2 cellular contexts compared by ENCODE assay signal in the genomic region with DNA sequence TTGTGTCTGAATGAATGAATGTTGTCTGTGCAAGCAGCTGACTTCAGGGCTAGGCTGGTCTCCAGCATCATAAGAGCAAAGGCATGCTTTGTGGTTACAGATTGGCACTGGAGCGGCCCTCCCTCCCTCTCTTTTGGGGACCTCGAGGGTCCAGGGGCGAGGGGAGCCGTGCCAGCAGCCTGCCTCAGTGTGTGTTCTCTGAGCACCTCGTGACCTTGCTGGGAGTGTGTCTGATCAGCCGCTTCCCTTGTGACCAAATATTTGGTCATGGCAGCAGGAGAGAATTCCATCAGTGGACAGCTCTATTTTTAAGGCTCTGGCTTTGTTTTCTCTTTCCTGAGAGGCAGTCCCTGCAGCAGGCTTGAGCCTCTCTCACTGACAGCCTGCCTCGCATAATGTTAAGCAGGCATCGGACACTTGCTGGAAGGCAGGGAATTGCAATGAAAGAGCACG.
TF ChIP-seq lines count a peak whose summit lies in the region.

No MANE protein-coding gene starts in this region.

TF ChIP-seq in HepG2, 621 proteins besides CTCF, POLR2A, EP300 and RAD21 (continued from another document):
- TF ChIP-seq, protein P1, sequence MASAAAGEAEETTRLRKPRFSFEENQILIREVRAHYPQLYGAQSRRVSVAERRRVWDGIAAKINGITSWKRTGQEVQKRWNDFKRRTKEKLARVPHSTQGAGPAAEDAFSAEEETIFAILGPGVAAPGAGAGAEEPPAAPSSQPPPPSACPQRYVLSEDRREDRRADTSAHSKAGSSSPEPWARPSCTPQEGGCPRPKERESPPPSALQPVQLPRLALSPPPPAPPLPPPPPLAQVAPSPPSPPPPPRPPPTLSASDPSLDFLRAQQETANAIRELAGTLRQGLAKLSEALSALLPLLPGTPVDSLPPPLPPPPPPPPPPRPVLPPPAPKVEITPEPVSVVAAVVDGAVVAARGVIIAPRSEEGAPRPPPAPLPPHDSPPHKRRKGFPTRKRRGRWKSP (CRISPR knock-in tag; IDR thresholded peaks at IDR 0.05): no peak
- TF ChIP-seq HOXA3 (CRISPR knock-in tag; IDR thresholded peaks at IDR 0.05): no peak
- no peak for TF ChIP-seq ZNF570 (CRISPR knock-in tag; IDR thresholded peaks at IDR 0.05; ENCODE audit: borderline replicate concordance)
- TF ChIP-seq RORA (CRISPR knock-in tag; IDR thresholded peaks at IDR 0.05): no peak
- no peak for TF ChIP-seq PAX8 (CRISPR knock-in tag; IDR thresholded peaks at IDR 0.05; ENCODE audit: borderline replicate concordance)
- no peak for TF ChIP-seq ZNF878 (CRISPR knock-in tag; IDR thresholded peaks at IDR 0.05)
- TF ChIP-seq, protein P2, sequence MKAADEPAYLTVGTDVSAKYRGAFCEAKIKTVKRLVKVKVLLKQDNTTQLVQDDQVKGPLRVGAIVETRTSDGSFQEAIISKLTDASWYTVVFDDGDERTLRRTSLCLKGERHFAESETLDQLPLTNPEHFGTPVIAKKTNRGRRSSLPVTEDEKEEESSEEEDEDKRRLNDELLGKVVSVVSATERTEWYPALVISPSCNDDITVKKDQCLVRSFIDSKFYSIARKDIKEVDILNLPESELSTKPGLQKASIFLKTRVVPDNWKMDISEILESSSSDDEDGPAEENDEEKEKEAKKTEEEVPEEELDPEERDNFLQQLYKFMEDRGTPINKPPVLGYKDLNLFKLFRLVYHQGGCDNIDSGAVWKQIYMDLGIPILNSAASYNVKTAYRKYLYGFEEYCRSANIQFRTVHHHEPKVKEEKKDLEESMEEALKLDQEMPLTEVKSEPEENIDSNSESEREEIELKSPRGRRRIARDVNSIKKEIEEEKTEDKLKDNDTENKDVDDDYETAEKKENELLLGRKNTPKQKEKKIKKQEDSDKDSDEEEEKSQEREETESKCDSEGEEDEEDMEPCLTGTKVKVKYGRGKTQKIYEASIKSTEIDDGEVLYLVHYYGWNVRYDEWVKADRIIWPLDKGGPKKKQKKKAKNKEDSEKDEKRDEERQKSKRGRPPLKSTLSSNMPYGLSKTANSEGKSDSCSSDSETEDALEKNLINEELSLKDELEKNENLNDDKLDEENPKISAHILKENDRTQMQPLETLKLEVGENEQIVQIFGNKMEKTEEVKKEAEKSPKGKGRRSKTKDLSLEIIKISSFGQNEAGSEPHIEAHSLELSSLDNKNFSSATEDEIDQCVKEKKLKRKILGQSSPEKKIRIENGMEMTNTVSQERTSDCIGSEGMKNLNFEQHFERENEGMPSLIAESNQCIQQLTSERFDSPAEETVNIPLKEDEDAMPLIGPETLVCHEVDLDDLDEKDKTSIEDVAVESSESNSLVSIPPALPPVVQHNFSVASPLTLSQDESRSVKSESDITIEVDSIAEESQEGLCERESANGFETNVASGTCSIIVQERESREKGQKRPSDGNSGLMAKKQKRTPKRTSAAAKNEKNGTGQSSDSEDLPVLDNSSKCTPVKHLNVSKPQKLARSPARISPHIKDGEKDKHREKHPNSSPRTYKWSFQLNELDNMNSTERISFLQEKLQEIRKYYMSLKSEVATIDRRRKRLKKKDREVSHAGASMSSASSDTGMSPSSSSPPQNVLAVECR (CRISPR knock-in tag; IDR thresholded peaks at IDR 0.05; ENCODE audit: borderline replicate concordance): no peak
- TF ChIP-seq, protein P3, sequence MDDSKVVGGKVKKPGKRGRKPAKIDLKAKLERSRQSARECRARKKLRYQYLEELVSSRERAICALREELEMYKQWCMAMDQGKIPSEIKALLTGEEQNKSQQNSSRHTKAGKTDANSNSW (CRISPR knock-in tag; IDR thresholded peaks at IDR 0.05; ENCODE audit: borderline replicate concordance): no peak
- TF ChIP-seq ZNF589 (CRISPR knock-in tag; conservative IDR thresholded peaks at IDR 0.05): no peak
- TF ChIP-seq ZNF766 (CRISPR knock-in tag; IDR thresholded peaks at IDR 0.05; ENCODE audit: borderline replicate concordance): no peak
- no peak for TF ChIP-seq ZNF264 (CRISPR knock-in tag; IDR thresholded peaks at IDR 0.05)
- no peak for TF ChIP-seq ZNF12 (CRISPR knock-in tag; IDR thresholded peaks at IDR 0.05)
- TF ChIP-seq, protein P4, sequence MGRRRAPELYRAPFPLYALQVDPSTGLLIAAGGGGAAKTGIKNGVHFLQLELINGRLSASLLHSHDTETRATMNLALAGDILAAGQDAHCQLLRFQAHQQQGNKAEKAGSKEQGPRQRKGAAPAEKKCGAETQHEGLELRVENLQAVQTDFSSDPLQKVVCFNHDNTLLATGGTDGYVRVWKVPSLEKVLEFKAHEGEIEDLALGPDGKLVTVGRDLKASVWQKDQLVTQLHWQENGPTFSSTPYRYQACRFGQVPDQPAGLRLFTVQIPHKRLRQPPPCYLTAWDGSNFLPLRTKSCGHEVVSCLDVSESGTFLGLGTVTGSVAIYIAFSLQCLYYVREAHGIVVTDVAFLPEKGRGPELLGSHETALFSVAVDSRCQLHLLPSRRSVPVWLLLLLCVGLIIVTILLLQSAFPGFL (CRISPR knock-in tag; IDR thresholded peaks at IDR 0.05): no peak

TF ChIP-seq in neural cell, 6 proteins besides CTCF, POLR2A, EP300 and RAD21 (continued from another document):
- TF ChIP-seq, protein P5, sequence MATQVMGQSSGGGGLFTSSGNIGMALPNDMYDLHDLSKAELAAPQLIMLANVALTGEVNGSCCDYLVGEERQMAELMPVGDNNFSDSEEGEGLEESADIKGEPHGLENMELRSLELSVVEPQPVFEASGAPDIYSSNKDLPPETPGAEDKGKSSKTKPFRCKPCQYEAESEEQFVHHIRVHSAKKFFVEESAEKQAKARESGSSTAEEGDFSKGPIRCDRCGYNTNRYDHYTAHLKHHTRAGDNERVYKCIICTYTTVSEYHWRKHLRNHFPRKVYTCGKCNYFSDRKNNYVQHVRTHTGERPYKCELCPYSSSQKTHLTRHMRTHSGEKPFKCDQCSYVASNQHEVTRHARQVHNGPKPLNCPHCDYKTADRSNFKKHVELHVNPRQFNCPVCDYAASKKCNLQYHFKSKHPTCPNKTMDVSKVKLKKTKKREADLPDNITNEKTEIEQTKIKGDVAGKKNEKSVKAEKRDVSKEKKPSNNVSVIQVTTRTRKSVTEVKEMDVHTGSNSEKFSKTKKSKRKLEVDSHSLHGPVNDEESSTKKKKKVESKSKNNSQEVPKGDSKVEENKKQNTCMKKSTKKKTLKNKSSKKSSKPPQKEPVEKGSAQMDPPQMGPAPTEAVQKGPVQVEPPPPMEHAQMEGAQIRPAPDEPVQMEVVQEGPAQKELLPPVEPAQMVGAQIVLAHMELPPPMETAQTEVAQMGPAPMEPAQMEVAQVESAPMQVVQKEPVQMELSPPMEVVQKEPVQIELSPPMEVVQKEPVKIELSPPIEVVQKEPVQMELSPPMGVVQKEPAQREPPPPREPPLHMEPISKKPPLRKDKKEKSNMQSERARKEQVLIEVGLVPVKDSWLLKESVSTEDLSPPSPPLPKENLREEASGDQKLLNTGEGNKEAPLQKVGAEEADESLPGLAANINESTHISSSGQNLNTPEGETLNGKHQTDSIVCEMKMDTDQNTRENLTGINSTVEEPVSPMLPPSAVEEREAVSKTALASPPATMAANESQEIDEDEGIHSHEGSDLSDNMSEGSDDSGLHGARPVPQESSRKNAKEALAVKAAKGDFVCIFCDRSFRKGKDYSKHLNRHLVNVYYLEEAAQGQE (IDR thresholded peaks at IDR 0.05; ENCODE audit: borderline replicate concordance): no peak
- no peak for TF ChIP-seq EZH2 (IDR thresholded peaks at IDR 0.05; ENCODE audit: borderline replicate concordance, insufficient read depth, low read length, poor library complexity, severe bottlenecking)
- TF ChIP-seq POLR2AphosphoS5 (IDR thresholded peaks at IDR 0.05): no peak
- TF ChIP-seq MXI1 (conservative IDR thresholded peaks at IDR 0.05; ENCODE audit: poor library complexity, severe bottlenecking): no peak
